15 cellular contexts compared by ENCODE assay signal in genomic region chr2:98734823-98735260, GRCh38. TPM values are rescaled to one million over a fixed set of nuclear protein-coding genes. Genes with fewer than 3 reads are reported as not detected.
DNase-seq lines count a peak whose midpoint lies in the region; ATAC-seq and TF ChIP-seq lines count a peak whose summit lies in the region.
"Had no signal": no experiment of that assay in that cellular context is flagged by ENCODE, and none has a peak within 500 bp of the region (broad histone marks: within the 10 kb centered on the region; RNA-seq: fewer than 3 reads in every experiment).

No MANE protein-coding gene starts in this region.

- no peaks in the 10 kb centered on the region for H3K27me3 ChIP-seq in neutrophil
- H3K27me3 ChIP-seq in heart left ventricle = no peaks in the 10 kb centered on the region

- ATAC-seq in omental fat pad (ENCODE audit: low FRiP score) (no peak), heart left ventricle (no peak)
- ATAC-seq: left lobe of liver had no signal

- H3K4me1 ChIP-seq in neutrophil (ENCODE audit: control insufficient read depth in 1 of 2, insufficient read depth in 1 of 2, low read depth in 1 of 2, low read length in 1 of 2) = peaks cover 30 to 42% of the 10 kb centered on the region in 2 experiments
- peaks cover 0 to 48% (median 6%) of the 10 kb centered on the region in 12 donors for H3K4me1 ChIP-seq in heart left ventricle

- intact Hi-C loops in activated T-helper 2 cell treated with anti-CD3 and anti-CD28 coated beads, Interferon-gamma antibody, Interleukin-2, Interleukin-4, amounts not matched to agents 10 μg/mL and 5 μg/mL and 100 μg/mL, durations not matched to agents 14 hours and 24 hours and 36 hours (cut with micrococcal nuclease) = loop anchor here (1.0 to 10.0 kb wide), 2 partner anchors 37 to 270 kb away; no protein-coding TSS in a partner anchor
- intact Hi-C loops in heart left ventricle (cut with DNase I) = loop anchor here in 9 of 10 donors (5.0 to 10.0 kb wide), 7 partner anchors 80 to 102 kb away; no protein-coding TSS in a partner anchor

- peak overlapping the region; percentile 96 for H3K27ac ChIP-seq in KOPT-K1 (ENCODE audit: low read depth, low read length, poor library complexity, severe bottlenecking)
- H3K27ac ChIP-seq in neutrophil = peak overlapping the region; percentile 86
- peak overlapping the region in 2 of 12 donors; percentile 9 to 84 for H3K27ac ChIP-seq in heart left ventricle
- H3K27ac ChIP-seq: 22Rv1, PC-9, thoracic aorta had no signal

- 44 to 60% (median 51%) methylated on average over 2 of the region's 2 CpGs for WGBS in heart left ventricle, 4 donors

- peak overlapping the region; percentile 86 for H3K27ac Mint-ChIP-seq in activated T-helper 2 cell treated with anti-CD3 and anti-CD28 coated beads, Interferon-gamma antibody, Interleukin-2, Interleukin-4, amounts not matched to agents 10 μg/mL and 5 μg/mL and 100 μg/mL, durations not matched to agents 14 hours and 24 hours and 36 hours
- no peak overlapping the region for H3K27ac Mint-ChIP-seq in glutamatergic neuron (ENCODE audit: unreplicated experiment)
- H3K27ac Mint-ChIP-seq: nephron progenitor cell had no signal

- TF ChIP-seq CTCF in neutrophil (IDR thresholded peaks at IDR 0.05) (no peak), omental fat pad (IDR thresholded peaks at IDR 0.05) (no peak), heart left ventricle (IDR thresholded peaks at IDR 0.05) (no peak), glutamatergic neuron (IDR thresholded peaks at IDR 0.05; ENCODE audit: partially characterized antibody, unreplicated experiment) (no peak)

- peaks cover 62% of the 10 kb centered on the region for H3K4me1 Mint-ChIP-seq in activated T-helper 2 cell treated with anti-CD3 and anti-CD28 coated beads, Interferon-gamma antibody, Interleukin-2, Interleukin-4, amounts not matched to agents 10 μg/mL and 5 μg/mL and 100 μg/mL, durations not matched to agents 14 hours and 24 hours and 36 hours (ENCODE audit: low read depth)
- peaks cover 4% of the 10 kb centered on the region for H3K4me1 Mint-ChIP-seq in glutamatergic neuron (ENCODE audit: low read depth, unreplicated experiment)

- H3K4me3 ChIP-seq in neutrophil (ENCODE audit: low read depth in 1 of 2, low read length in 1 of 2) (no peak overlapping the region), heart left ventricle (no peak overlapping the region)
- H3K4me3 ChIP-seq: PC-9, thoracic aorta had no signal

- no peaks in the 10 kb centered on the region for H3K27me3 Mint-ChIP-seq in activated T-helper 2 cell treated with anti-CD3 and anti-CD28 coated beads, Interferon-gamma antibody, Interleukin-2, Interleukin-4, amounts not matched to agents 10 μg/mL and 5 μg/mL and 100 μg/mL, durations not matched to agents 14 hours and 24 hours and 36 hours (ENCODE audit: low read depth)
- H3K27me3 Mint-ChIP-seq in glutamatergic neuron (ENCODE audit: unreplicated experiment) = peaks cover 9% of the 10 kb centered on the region

- peaks cover 14% of the 10 kb centered on the region for H3K36me3 Mint-ChIP-seq in activated T-helper 2 cell treated with anti-CD3 and anti-CD28 coated beads, Interferon-gamma antibody, Interleukin-2, Interleukin-4, amounts not matched to agents 10 μg/mL and 5 μg/mL and 100 μg/mL, durations not matched to agents 14 hours and 24 hours and 36 hours (ENCODE audit: low read depth)
- H3K36me3 Mint-ChIP-seq in glutamatergic neuron (ENCODE audit: unreplicated experiment) = peaks cover 6% of the 10 kb centered on the region

- H3K9me3 Mint-ChIP-seq in activated T-helper 2 cell treated with anti-CD3 and anti-CD28 coated beads, Interferon-gamma antibody, Interleukin-2, Interleukin-4, amounts not matched to agents 10 μg/mL and 5 μg/mL and 100 μg/mL, durations not matched to agents 14 hours and 24 hours and 36 hours = no peaks in the 10 kb centered on the region
- H3K9me3 Mint-ChIP-seq in glutamatergic neuron (ENCODE audit: unreplicated experiment) = peaks cover 3% of the 10 kb centered on the region

- H3K9me3 ChIP-seq in KOPT-K1 (ENCODE audit: insufficient read depth, low read length, poor library complexity, severe bottlenecking) = peaks cover 9% of the 10 kb centered on the region
- no peaks in the 10 kb centered on the region for H3K9me3 ChIP-seq in neutrophil
- H3K9me3 ChIP-seq in heart left ventricle = no peaks in the 10 kb centered on the region
- H3K9me3 ChIP-seq: thoracic aorta had no signal

- peak overlapping the region; percentile 69 for H3K4me3 Mint-ChIP-seq in activated T-helper 2 cell treated with anti-CD3 and anti-CD28 coated beads, Interferon-gamma antibody, Interleukin-2, Interleukin-4, amounts not matched to agents 10 μg/mL and 5 μg/mL and 100 μg/mL, durations not matched to agents 14 hours and 24 hours and 36 hours (ENCODE audit: low read depth)
- H3K4me3 Mint-ChIP-seq in glutamatergic neuron (ENCODE audit: unreplicated experiment) = no peak overlapping the region
- H3K4me3 Mint-ChIP-seq: nephron progenitor cell had no signal

- no peaks in the 10 kb centered on the region for H3K36me3 ChIP-seq in KOPT-K1 (ENCODE audit: insufficient read depth, low read length)
- H3K36me3 ChIP-seq in neutrophil = no peaks in the 10 kb centered on the region
- no peaks in the 10 kb centered on the region for H3K36me3 ChIP-seq in heart left ventricle
- H3K36me3 ChIP-seq: thoracic aorta had no signal

- peak; percentile 24 for DNase-seq in DMS 273 (lab: John Stamatoyannopoulos, UW; ENCODE audit: unreplicated experiment)
- no peak for DNase-seq in DMS 273 treated with DMSO at 0.1 percent for 48 hours (lab: John Stamatoyannopoulos, UW)
- DNase-seq in activated T-helper 2 cell treated with anti-CD3 and anti-CD28 coated beads, Interferon-gamma antibody, Interleukin-2, Interleukin-4, amounts not matched to agents 10 μg/mL and 5 μg/mL and 100 μg/mL, durations not matched to agents 14 hours and 24 hours and 36 hours (ENCODE audit: low spot score) = no peak
- no peak for DNase-seq in omental fat pad (ENCODE audit: low spot score)
- DNase-seq in heart left ventricle = no peak
- no peak for DNase-seq in glutamatergic neuron
- DNase-seq: COR-L47, nephron progenitor cell, PC-9 had no signal

- TF ChIP-seq POLR2A in heart left ventricle (IDR thresholded peaks at IDR 0.05) = no peak

RNA-seq across cellular contexts. Expression of gene MGAT4A, which starts 3.9 kb away (rescaled TPM):
- 42.0 and 44.6 TPM in 2 replicates for total RNA-seq in activated T-helper 2 cell treated with anti-CD3 and anti-CD28 coated beads, Interferon-gamma antibody, Interleukin-2, Interleukin-4, amounts not matched to agents 10 μg/mL and 5 μg/mL and 100 μg/mL, durations not matched to agents 14 hours and 24 hours and 36 hours
- total RNA-seq in omental fat pad (10 to 100 TPM; 20.1 to 93.7 (median 43.2) TPM), heart left ventricle (10 to 100 TPM; 10.2 to 45.0 (median 18.2) TPM), glutamatergic neuron (ENCODE audit: unreplicated experiment) (35.8 TPM)
- polyA plus RNA-seq in heart left ventricle = 1 to 10 TPM; 4.2 to 6.7 TPM
- total RNA-seq: M059J had no signal
